Comparison of ENCODE assay signal across 36 cellular contexts in genomic region chr2:85667561-85668008, GRCh38. TPM values are rescaled to one million over a fixed set of nuclear protein-coding genes. Genes with fewer than 3 reads are reported as not detected.
"Had no signal": no experiment of that assay in that cellular context is flagged by ENCODE, and none has a peak within 500 bp of the region (broad histone marks: within the 10 kb centered on the region; RNA-seq: fewer than 3 reads in every experiment).

No MANE protein-coding gene starts in this region.

- H3K27me3 ChIP-seq: MG63 had no signal

- H3K27ac ChIP-seq: RWPE1, VCaP had no signal

- H3K9me3 ChIP-seq: MG63 had no signal

- DNase-seq: activated B cell treated with CpG ODN at 0.5 μM for 24 hours; activated CD4-positive, alpha-beta memory T cell treated with anti-CD3 and anti-CD28 coated beads, Interleukin-2, amount 10 ng/mL, durations not matched to agents 7 days and 5 days; activated CD4-positive, alpha-beta T cell treated with anti-CD3 and anti-CD28 coated beads for 4 hours; activated CD4-positive, CD25-positive, alpha-beta regulatory T cell treated with anti-CD3 and anti-CD28 coated beads, Interleukin-2, amount 50 U/mL, for 72 hours; activated CD8-positive, alpha-beta memory T cell treated with anti-CD3 and anti-CD28 coated beads for 24 hours; activated CD8-positive, alpha-beta memory T cell treated with anti-CD3 and anti-CD28 coated beads, Interleukin-2, amount 10 ng/mL, durations not matched to agents 7 days and 5 days; activated CD8-positive, alpha-beta memory T cell treated with anti-CD3 and anti-CD28 coated beads, Interleukin-2, amount 50 U/mL, for 48 hours; activated effector memory CD4-positive, alpha-beta T cell treated with Interleukin-2 at 50 U/mL for 16 hours; activated naive CD4-positive, alpha-beta T cell treated with anti-CD3 and anti-CD28 coated beads, Interleukin-2, amount 10 ng/mL, durations not matched to agents 7 days and 5 days; activated naive CD8-positive, alpha-beta T cell treated with anti-CD3 and anti-CD28 coated beads, Interleukin-2, amount 50 U/mL, for 24 hours; activated T-cell treated with anti-CD3 and anti-CD28 coated beads, Interleukin-2, amount 50 U/mL, for 48 hours; anterior cingulate cortex; central memory CD4-positive, alpha-beta T cell; Kasumi-1; KG1; NCI-H1048; NCI-H1436; NCI-H1694; NCI-H1930; NCI-H2107; NCI-H2171; NCI-H2227 treated with DMSO at 0.1 percent for 48 hours; NCI-H446; NCI-H526 treated with DMSO at 0.1 percent for 48 hours; NK-92 treated with Interleukin-12 subunit alpha and Interleukin-12 subunit beta, amount 100 ng/mL, for 24 hours; PC-3; SW 1271; T-helper 1 cell; T-helper 2 cell; T-helper 9 cell had no signal

- H3K4me3 ChIP-seq: MG63 had no signal

- FAIRE-seq: bronchial epithelial cell, RCC 7860 had no signal

- ATAC-seq: activated CD8-positive, alpha-beta memory T cell treated with anti-CD3 and anti-CD28 coated beads, Interleukin-2, amount 10 ng/mL, durations not matched to agents 7 days and 5 days; activated naive CD8-positive, alpha-beta T cell treated with anti-CD3 and anti-CD28 coated beads, Interleukin-2, amount 50 U/mL, for 24 hours; PC-3; Right ventricle myocardium inferior had no signal

- H3K36me3 ChIP-seq: MG63 had no signal

RNA-seq across cellular contexts. Expression of gene SFTPB, which starts 0.4 kb away (rescaled TPM):
- total RNA-seq: activated B cell treated with CpG ODN at 0.5 μM for 24 hours; activated CD4-positive, alpha-beta memory T cell treated with anti-CD3 and anti-CD28 coated beads, Interleukin-2, amount 10 ng/mL, durations not matched to agents 7 days and 5 days; activated CD8-positive, alpha-beta memory T cell treated with anti-CD3 and anti-CD28 coated beads, Interleukin-2, amount 10 ng/mL, durations not matched to agents 7 days and 5 days; bronchial epithelial cell; PC-3 had no signal

RNA-seq across cellular contexts. Expression of gene GNLY, which starts 26.6 kb away (rescaled TPM):
- total RNA-seq: bronchial epithelial cell, PC-3 had no signal
